Comparison of ENCODE assay signal across 11 cellular contexts in genomic region chr6:41767112-41767946, GRCh38. TPM values are rescaled to one million over a fixed set of nuclear protein-coding genes. Genes with fewer than 3 reads are reported as not detected.
DNase-seq lines count a peak whose midpoint lies in the region; ATAC-seq, FAIRE-seq and TF ChIP-seq lines count a peak whose summit lies in the region.
"Had no signal": no experiment of that assay in that cellular context is flagged by ENCODE, and none has a peak within 500 bp of the region (broad histone marks: within the 10 kb centered on the region; RNA-seq: fewer than 3 reads in every experiment).

No MANE protein-coding gene starts in this region.

- TF ChIP-seq POLR2A in GM12878 (IDR thresholded peaks at IDR 0.05; ENCODE audit: low read depth, low read length) = no peak

- peaks cover 9% of the 10 kb centered on the region for H3K4me1 ChIP-seq in GM12878 (ENCODE audit: control insufficient read depth, insufficient read depth, low read length)

- H3K9ac ChIP-seq in GM12878 (ENCODE audit: control insufficient read depth, insufficient read depth, low read length) = no peak overlapping the region
- H3K9ac ChIP-seq: KMS-11 had no signal

- BruUV-seq in GM12878 (replicated peaks; lab: Mats Ljungman, UMichigan) = no TSS peak

- RAD21 ChIA-PET in GM12878 (lab: Charles Lee; ENCODE audit: unreplicated experiment) = no interaction called here

- FAIRE-seq in GM12878 (lab: Jason Lieb, UNC) = no peak

- intact Hi-C loops in GM12878 (cut with micrococcal nuclease; ENCODE audit: unreplicated experiment) = no loop called here

- H3K4me2 ChIP-seq in GM12878 (ENCODE audit: control insufficient read depth, insufficient read depth) = no peak overlapping the region
- H3K4me2 ChIP-seq: KMS-11 had no signal

- TF ChIP-seq EP300 in GM12878 (IDR thresholded peaks at IDR 0.05; ENCODE audit: borderline replicate concordance in 1 of 2, control insufficient read depth in 1 of 2, low read depth in 2 of 2, low read length in 2 of 2) = no peak

- H3K36me3 ChIP-seq in GM12878 (ENCODE audit: control insufficient read depth in 2 of 2, insufficient read depth in 2 of 2, low read length in 1 of 2) = peaks cover 1 to 6% of the 10 kb centered on the region in 2 experiments; a peak in 2 of 4 replicates

- CTCF ChIA-PET in GM12878 (lab: Yijun Ruan, JAX) = interaction anchor here (1.1 kb wide), 1 partner anchor 80 kb away, joined by 3 read pairs; no protein-coding TSS in a partner anchor
- CTCF ChIA-PET in activated CD8-positive, alpha-beta memory T cell treated with anti-CD3 and anti-CD28 coated beads, Interleukin-2, amount 10 ng/mL, durations not matched to agents 7 days and 5 days (lab: Charles Lee) = interaction anchor here (1.2 to 1.5 kb wide), 2 partner anchors 19 to 33 kb away, joined by 3 to 5 read pairs; no protein-coding TSS in a partner anchor

- no peaks in the 10 kb centered on the region for H3K79me2 ChIP-seq in GM12878 (ENCODE audit: control insufficient read depth, insufficient read depth, low read length)

- peaks cover 16% of the 10 kb centered on the region for H3K4me1 Mint-ChIP-seq in activated CD8-positive, alpha-beta memory T cell treated with anti-CD3 and anti-CD28 coated beads, Interleukin-2, amount 10 ng/mL, durations not matched to agents 7 days and 5 days

- H4K20me1 ChIP-seq in GM12878 (ENCODE audit: control insufficient read depth, insufficient read depth) = no peaks in the 10 kb centered on the region

- H3K27ac ChIP-seq in GM12878 (ENCODE audit: control insufficient read depth, insufficient read depth) = no peak overlapping the region
- H3K27ac ChIP-seq: KMS-11 had no signal

- no peak overlapping the region for H3K27ac Mint-ChIP-seq in activated CD8-positive, alpha-beta memory T cell treated with anti-CD3 and anti-CD28 coated beads, Interleukin-2, amount 10 ng/mL, durations not matched to agents 7 days and 5 days
- H3K27ac Mint-ChIP-seq: nephron had no signal

- H3K4me3 ChIP-seq in GM12878 = no peak overlapping the region

- no peaks in the 10 kb centered on the region for H3K9me3 Mint-ChIP-seq in activated CD8-positive, alpha-beta memory T cell treated with anti-CD3 and anti-CD28 coated beads, Interleukin-2, amount 10 ng/mL, durations not matched to agents 7 days and 5 days (ENCODE audit: low read depth)
- H3K9me3 Mint-ChIP-seq: nephron had no signal

- in situ Hi-C loops in GM12878 (cut with MboI) = loop anchor here (5.0 kb wide), 1 partner anchor 165 kb away; no protein-coding TSS in a partner anchor

- WGBS in GM12878 (ENCODE audit: insufficient coverage, insufficient replicate concordance, low lambda C conversion rate, missing lambda C conversion rate) = 65% methylated on average over 15 of the region's 15 CpGs

- TF ChIP-seq CTCF in GM12878 (IDR thresholded peaks at IDR 0.05 in 2 of 3, conservative IDR thresholded peaks at IDR 0.05 in 1 of 3; ENCODE audit: control insufficient read depth in 2 of 3, extremely low read depth in 1 of 3, insufficient read depth in 1 of 3, low read depth in 3 of 3, low read length in 3 of 3) = no peak

- H3K27me3 ChIP-seq in GM12878 (replicated peaks in 1 of 2; ENCODE audit: control insufficient read depth in 2 of 2, insufficient read depth in 2 of 2, low read length in 1 of 2) = no peaks in the 10 kb centered on the region

- ATAC-seq in GM12878 (peak; percentile 59), left lobe of liver (peak; percentile 72), HG02642 (IDR thresholded peaks at IDR 0.05; ENCODE audit: poor library complexity, unreplicated experiment) (no peak), HG03039 (IDR thresholded peaks at IDR 0.05; ENCODE audit: unreplicated experiment) (no peak)
- no peak for ATAC-seq in activated CD8-positive, alpha-beta memory T cell treated with anti-CD3 and anti-CD28 coated beads, Interleukin-2, amount 10 ng/mL, durations not matched to agents 7 days and 5 days

- no peaks in the 10 kb centered on the region for H3K9me3 ChIP-seq in GM12878 (replicated peaks; ENCODE audit: control insufficient read depth, insufficient read depth, low read length)

- SMC1A ChIA-PET in GM12878 (lab: Charles Lee; ENCODE audit: uncharacterized antibody, unreplicated experiment) = no interaction called here

- no peak for TF ChIP-seq RAD21 in GM12878 (IDR thresholded peaks at IDR 0.05; ENCODE audit: insufficient read depth, low read depth, low read length)

- DNase-seq in AG08395 (ENCODE audit: low spot score) (peak; percentile 92), HuH-7 (ENCODE audit: low spot score) (peak; percentile 52), GM12878 (ENCODE audit: low read depth, low spot score) (no peak), left lobe of liver (ENCODE audit: low spot score) (no peak), NCI-H2107 treated with DMSO at 0.1 percent for 48 hours (lab: John Stamatoyannopoulos, UW; ENCODE audit: unreplicated experiment) (no peak)
- DNase-seq in activated CD8-positive, alpha-beta memory T cell treated with anti-CD3 and anti-CD28 coated beads, Interleukin-2, amount 10 ng/mL, durations not matched to agents 7 days and 5 days = no peak
- DNase-seq: activated naive CD4-positive, alpha-beta T cell had no signal

- H3K4me3 Mint-ChIP-seq in activated CD8-positive, alpha-beta memory T cell treated with anti-CD3 and anti-CD28 coated beads, Interleukin-2, amount 10 ng/mL, durations not matched to agents 7 days and 5 days = no peak overlapping the region
- H3K4me3 Mint-ChIP-seq: nephron had no signal

- H2AFZ ChIP-seq in GM12878 (ENCODE audit: control insufficient read depth, low read depth, low read length) = no peak overlapping the region

- POLR2A ChIA-PET in GM12878 (lab: Charles Lee) = no interaction called here

- H3K27me3 Mint-ChIP-seq in activated CD8-positive, alpha-beta memory T cell treated with anti-CD3 and anti-CD28 coated beads, Interleukin-2, amount 10 ng/mL, durations not matched to agents 7 days and 5 days = peaks cover 2% of the 10 kb centered on the region

- H3K36me3 Mint-ChIP-seq in activated CD8-positive, alpha-beta memory T cell treated with anti-CD3 and anti-CD28 coated beads, Interleukin-2, amount 10 ng/mL, durations not matched to agents 7 days and 5 days = peaks cover 1% of the 10 kb centered on the region

RNA-seq across cellular contexts. Expression of gene FRS3, which starts 12.4 kb away (rescaled TPM):
- 3.2 TPM in 2 replicates for total RNA-seq in GM12878 (2013; cell fraction: nucleolus; rRNA removed)
- 1.4 and 2.1 TPM in 2 replicates for total RNA-seq in GM12878 (2014; rRNA removed)
- total RNA-seq in GM12878 (2014; rRNA removed; fragmentation: Illumina TruSeq; extraction: Trizol) = 1.3 TPM in 2 replicates
- total RNA-seq in GM12878 (2021) = 3.2 and 3.6 TPM in 2 replicates
- 6.6 TPM for polyA plus RNA-seq in GM12878 (2011; ENCODE audit: low read depth)
- polyA plus RNA-seq in GM12878 (2011; rRNA removed) = 1.7 and 2.1 TPM in 2 replicates
- polyA plus RNA-seq in GM12878 (2011; cell fraction: cytosol; rRNA removed) = 2.8 and 3.8 TPM in 2 replicates
- 6.8 and 8.2 TPM in 2 replicates for polyA plus RNA-seq in GM12878 (2011; cell fraction: nucleus; rRNA removed)
- polyA plus RNA-seq in GM12878 (2012) = 1.8 and 1.9 TPM in 2 replicates
- polyA plus RNA-seq in GM12878 (2014; fragmentation: Illumina TruSeq; extraction: Trizol) = 0.16 and 1.2 TPM in 2 replicates
- under 1 TPM; 0.05 to 0.09 TPM for polyA plus RNA-seq in GM12878 (2014; fragmentation: Nextera tagmentation; extraction: Ambion mirVana)
- polyA plus RNA-seq in GM12878 (2014; rRNA removed) = 3.4 and 3.8 TPM in 2 replicates
- polyA plus RNA-seq in GM12878 (2016; fragmentation: Nextera tagmentation; extraction: Ambion mirVana) = 1 to 10 TPM; 1.4 to 2.7 TPM
- polyA minus RNA-seq in GM12878 (2011; rRNA and poly(A)+ RNA removed) = 1.1 and 2.0 TPM in 2 replicates
- 1.2 TPM in 2 replicates for polyA minus RNA-seq in GM12878 (2011; cell fraction: cytosol; rRNA and poly(A)+ RNA removed)
- 0.73 and 2.9 TPM in 2 replicates for polyA minus RNA-seq in GM12878 (2011; cell fraction: nucleus; rRNA and poly(A)+ RNA removed)
- 4.4 TPM for total RNA-seq in left lobe of liver
- 1 to 10 TPM; 4.8 to 6.2 TPM for total RNA-seq in activated CD8-positive, alpha-beta memory T cell treated with anti-CD3 and anti-CD28 coated beads, Interleukin-2, amount 10 ng/mL, durations not matched to agents 7 days and 5 days

RNA-seq across cellular contexts. Expression of gene PRICKLE4, which starts 13.3 kb away (rescaled TPM):
- total RNA-seq in GM12878 (2013; cell fraction: nucleolus; rRNA removed) = 2.1 and 3.4 TPM in 2 replicates
- total RNA-seq in GM12878 (2014; rRNA removed) (0.85 TPM in 1 of 2 replicates, not detected in the other), GM12878 (2014; rRNA removed; fragmentation: Illumina TruSeq; extraction: Trizol) (not detected in 2 replicates), GM12878 (2021) (0.37 TPM in 1 of 2 replicates, not detected in the other), left lobe of liver (7.3 TPM)
- polyA plus RNA-seq in GM12878 (2011; ENCODE audit: low read depth) = not detected
- polyA plus RNA-seq in GM12878 (2011; rRNA removed) (not detected in 2 replicates), GM12878 (2014; fragmentation: Illumina TruSeq; extraction: Trizol) (not detected in 2 replicates), GM12878 (2014; fragmentation: Nextera tagmentation; extraction: Ambion mirVana) (not detected), GM12878 (2014; rRNA removed) (not detected in 2 replicates), GM12878 (2016; fragmentation: Nextera tagmentation; extraction: Ambion mirVana) (under 1 TPM; 0.33 to 0.35 TPM)
- polyA plus RNA-seq in GM12878 (2011; cell fraction: cytosol; rRNA removed) = 0.10 TPM in 1 of 2 replicates, not detected in the other
- 0.99 and 2.1 TPM in 2 replicates for polyA plus RNA-seq in GM12878 (2011; cell fraction: nucleus; rRNA removed)
- 0.65 and 1.2 TPM in 2 replicates for polyA plus RNA-seq in GM12878 (2012)
- polyA minus RNA-seq in GM12878 (2011; rRNA and poly(A)+ RNA removed) = not detected in 2 replicates
- polyA minus RNA-seq in GM12878 (2011; cell fraction: cytosol; rRNA and poly(A)+ RNA removed) = not detected in 2 replicates
- not detected in 2 replicates for polyA minus RNA-seq in GM12878 (2011; cell fraction: nucleus; rRNA and poly(A)+ RNA removed)
- total RNA-seq in activated CD8-positive, alpha-beta memory T cell treated with anti-CD3 and anti-CD28 coated beads, Interleukin-2, amount 10 ng/mL, durations not matched to agents 7 days and 5 days = not detected

RNA-seq across cellular contexts. Expression of gene PGC, which starts 20.1 kb away (rescaled TPM):
- not detected in 2 replicates for total RNA-seq in GM12878 (2013; cell fraction: nucleolus; rRNA removed)
- not detected in 2 replicates for total RNA-seq in GM12878 (2014; rRNA removed)
- total RNA-seq in GM12878 (2014; rRNA removed; fragmentation: Illumina TruSeq; extraction: Trizol) = not detected in 2 replicates
- 0.26 and 1.2 TPM in 2 replicates for total RNA-seq in GM12878 (2021)
- not detected for polyA plus RNA-seq in GM12878 (2011; ENCODE audit: low read depth)
- polyA plus RNA-seq in GM12878 (2011; rRNA removed) = not detected in 2 replicates
- not detected in 2 replicates for polyA plus RNA-seq in GM12878 (2011; cell fraction: cytosol; rRNA removed)
- polyA plus RNA-seq in GM12878 (2011; cell fraction: nucleus; rRNA removed) = not detected in 2 replicates
- polyA plus RNA-seq in GM12878 (2012) = not detected in 2 replicates
- not detected in 2 replicates for polyA plus RNA-seq in GM12878 (2014; fragmentation: Illumina TruSeq; extraction: Trizol)
- polyA plus RNA-seq in GM12878 (2014; fragmentation: Nextera tagmentation; extraction: Ambion mirVana) = not detected
- not detected in 2 replicates for polyA plus RNA-seq in GM12878 (2014; rRNA removed)
- polyA plus RNA-seq in GM12878 (2016; fragmentation: Nextera tagmentation; extraction: Ambion mirVana) = not detected
- polyA minus RNA-seq in GM12878 (2011; rRNA and poly(A)+ RNA removed) = not detected in 2 replicates
- polyA minus RNA-seq in GM12878 (2011; cell fraction: cytosol; rRNA and poly(A)+ RNA removed) = not detected in 2 replicates
- not detected in 2 replicates for polyA minus RNA-seq in GM12878 (2011; cell fraction: nucleus; rRNA and poly(A)+ RNA removed)
- 0.63 TPM for total RNA-seq in left lobe of liver
- total RNA-seq in activated CD8-positive, alpha-beta memory T cell treated with anti-CD3 and anti-CD28 coated beads, Interleukin-2, amount 10 ng/mL, durations not matched to agents 7 days and 5 days = not detected

RNA-seq across cellular contexts. Expression of gene TOMM6, which starts 20.2 kb away (rescaled TPM):
- 7.2 and 14.7 TPM in 2 replicates for total RNA-seq in GM12878 (2013; cell fraction: nucleolus; rRNA removed)
- total RNA-seq in GM12878 (2014; rRNA removed) = 206 TPM in 2 replicates
- 290 and 315 TPM in 2 replicates for total RNA-seq in GM12878 (2014; rRNA removed; fragmentation: Illumina TruSeq; extraction: Trizol)
- 262 and 265 TPM in 2 replicates for total RNA-seq in GM12878 (2021)
- polyA plus RNA-seq in GM12878 (2011; ENCODE audit: low read depth) = 531 TPM
- polyA plus RNA-seq in GM12878 (2011; rRNA removed) = 288 and 289 TPM in 2 replicates
- 273 and 455 TPM in 2 replicates for polyA plus RNA-seq in GM12878 (2011; cell fraction: cytosol; rRNA removed)
- 92.9 and 97.2 TPM in 2 replicates for polyA plus RNA-seq in GM12878 (2011; cell fraction: nucleus; rRNA removed)
- 285 and 314 TPM in 2 replicates for polyA plus RNA-seq in GM12878 (2012)
- 746 and 940 TPM in 2 replicates for polyA plus RNA-seq in GM12878 (2014; fragmentation: Illumina TruSeq; extraction: Trizol)
- polyA plus RNA-seq in GM12878 (2014; fragmentation: Nextera tagmentation; extraction: Ambion mirVana) = 100 to 1,000 TPM; 653 to 729 TPM
- polyA plus RNA-seq in GM12878 (2014; rRNA removed) = 283 and 357 TPM in 2 replicates
- 100 to 1,000 TPM; 538 to 566 TPM for polyA plus RNA-seq in GM12878 (2016; fragmentation: Nextera tagmentation; extraction: Ambion mirVana)
- polyA minus RNA-seq in GM12878 (2011; rRNA and poly(A)+ RNA removed) = 71.8 and 90.6 TPM in 2 replicates
- 23.6 and 24.3 TPM in 2 replicates for polyA minus RNA-seq in GM12878 (2011; cell fraction: cytosol; rRNA and poly(A)+ RNA removed)
- polyA minus RNA-seq in GM12878 (2011; cell fraction: nucleus; rRNA and poly(A)+ RNA removed) = 13.2 and 14.3 TPM in 2 replicates
- total RNA-seq in left lobe of liver = 72.3 TPM
- 100 to 1,000 TPM; 161 to 219 TPM for total RNA-seq in activated CD8-positive, alpha-beta memory T cell treated with anti-CD3 and anti-CD28 coated beads, Interleukin-2, amount 10 ng/mL, durations not matched to agents 7 days and 5 days

RNA-seq across cellular contexts. Expression of gene TFEB, which starts 31.9 kb away (rescaled TPM):
- total RNA-seq in GM12878 (2013; cell fraction: nucleolus; rRNA removed) = 91.8 and 108 TPM in 2 replicates
- total RNA-seq in GM12878 (2014; rRNA removed) (95.7 and 97.9 TPM in 2 replicates), GM12878 (2014; rRNA removed; fragmentation: Illumina TruSeq; extraction: Trizol) (30.7 and 31.4 TPM in 2 replicates), GM12878 (2021) (97.7 and 108 TPM in 2 replicates), left lobe of liver (8.9 TPM)
- 42.6 TPM for polyA plus RNA-seq in GM12878 (2011; ENCODE audit: low read depth)
- polyA plus RNA-seq in GM12878 (2011; rRNA removed) (22.8 and 62.1 TPM in 2 replicates), GM12878 (2014; fragmentation: Illumina TruSeq; extraction: Trizol) (6.6 and 22.4 TPM in 2 replicates), GM12878 (2014; fragmentation: Nextera tagmentation; extraction: Ambion mirVana) (1 to 10 TPM in 1 of 2 experiments, under 1 TPM in 1; 0.84 to 2.6 TPM), GM12878 (2014; rRNA removed) (107 and 133 TPM in 2 replicates), GM12878 (2016; fragmentation: Nextera tagmentation; extraction: Ambion mirVana) (10 to 100 TPM; 59.4 to 64.3 TPM)
- 56.5 and 88.1 TPM in 2 replicates for polyA plus RNA-seq in GM12878 (2011; cell fraction: cytosol; rRNA removed)
- 83.6 and 85.7 TPM in 2 replicates for polyA plus RNA-seq in GM12878 (2011; cell fraction: nucleus; rRNA removed)
- polyA plus RNA-seq in GM12878 (2012) = 59.0 and 84.4 TPM in 2 replicates
- 46.4 and 70.0 TPM in 2 replicates for polyA minus RNA-seq in GM12878 (2011; rRNA and poly(A)+ RNA removed)
- 35.4 and 37.4 TPM in 2 replicates for polyA minus RNA-seq in GM12878 (2011; cell fraction: cytosol; rRNA and poly(A)+ RNA removed)
- 29.1 and 40.5 TPM in 2 replicates for polyA minus RNA-seq in GM12878 (2011; cell fraction: nucleus; rRNA and poly(A)+ RNA removed)
- 10 to 100 TPM; 14.5 to 15.8 TPM for total RNA-seq in activated CD8-positive, alpha-beta memory T cell treated with anti-CD3 and anti-CD28 coated beads, Interleukin-2, amount 10 ng/mL, durations not matched to agents 7 days and 5 days

Comparison
In these comparisons a context has a peak if more than half of its experiments do, and no peak if none do; other contexts are left out.
1. DNase-seq: peak in AG08395 (single experiment) and HuH-7 (single experiment); none in GM12878 (single experiment), left lobe of liver (single experiment), NCI-H2107 treated with DMSO at 0.1 percent for 48 hours (single experiment) and activated CD8-positive, alpha-beta memory T cell treated with anti-CD3 and anti-CD28 coated beads, Interleukin-2, amount 10 ng/mL, durations not matched to agents 7 days and 5 days (single experiment).
2. ATAC-seq: peak in GM12878 (single experiment) and left lobe of liver (single experiment); none in activated CD8-positive, alpha-beta memory T cell treated with anti-CD3 and anti-CD28 coated beads, Interleukin-2, amount 10 ng/mL, durations not matched to agents 7 days and 5 days (single experiment), HG02642 (single experiment) and HG03039 (single experiment).